8 cellular contexts compared by ENCODE assay signal in the genomic region with DNA sequence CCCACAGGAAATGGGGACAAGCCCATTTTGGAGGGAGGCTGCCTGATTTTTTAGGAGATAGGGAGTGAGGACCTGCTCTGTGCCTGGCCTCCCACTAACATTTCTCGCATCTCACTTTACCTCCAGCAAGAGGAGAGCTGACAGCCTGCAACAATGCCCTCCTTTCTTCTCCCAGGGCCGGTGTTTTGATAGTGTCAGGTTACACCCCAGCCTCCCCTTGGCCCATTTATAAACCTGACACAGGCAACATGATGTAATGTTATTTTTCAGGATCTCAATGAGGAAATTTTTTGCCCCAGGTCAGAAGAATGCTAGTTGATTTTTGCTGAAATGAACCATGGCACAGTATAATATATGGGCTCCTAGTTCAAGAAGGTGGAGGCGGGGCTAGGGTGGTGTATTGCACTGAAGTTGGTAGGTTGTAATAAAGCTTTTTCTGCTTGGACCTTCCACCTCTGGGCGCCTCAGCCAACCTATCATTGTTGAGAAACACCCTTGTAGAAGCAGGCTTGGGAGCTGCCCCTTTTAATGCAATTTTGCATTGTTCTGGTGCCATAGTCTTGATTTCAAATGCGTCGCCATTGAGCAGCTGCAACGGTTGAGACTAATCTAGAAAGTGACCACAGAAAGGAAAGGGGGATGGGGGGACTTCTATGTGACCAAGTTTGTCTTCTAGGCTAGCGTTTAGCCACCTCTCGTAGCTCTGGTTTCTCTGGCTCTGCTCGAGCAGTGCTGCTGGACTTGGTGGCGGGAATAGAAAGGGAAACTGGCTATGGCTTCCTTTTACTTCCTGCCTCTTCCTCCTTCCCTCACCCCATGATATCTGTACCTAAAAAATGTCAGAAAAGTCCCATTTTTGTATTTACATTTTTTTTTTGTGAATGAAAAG. TPM values are rescaled to one million over a fixed set of nuclear protein-coding genes. Genes with fewer than 3 reads are reported as not detected.
DNase-seq lines count a peak whose midpoint lies in the region; ATAC-seq and TF ChIP-seq lines count a peak whose summit lies in the region.

No MANE protein-coding gene starts in this region.

- BruUV-seq in MCF 10A (replicated peaks; lab: Mats Ljungman, UMichigan): no TSS peak

- intact Hi-C loops in MCF 10A (cut with micrococcal nuclease) (loop anchor here (1.0 to 10.0 kb wide), 2 partner anchors 54 to 297 kb away; no protein-coding TSS in a partner anchor), lower lobe of right lung (cut with DNase I) (no loop called here)

- H3K36me3 Mint-ChIP-seq in MCF 10A (ENCODE audit: insufficient read depth, unreplicated experiment): no peaks in the 10 kb centered on the region
- no peaks in the 10 kb centered on the region for H3K36me3 Mint-ChIP-seq in stimulated activated naive B cell treated with anti-CD40 and anti-IgM and Interleukin-4, amounts not matched to agents 10 μg/mL and 1 μg/mL and 100 μg/mL, for 72 hours

- no peaks in the 10 kb centered on the region for H3K27me3 ChIP-seq in lower lobe of right lung (ENCODE audit: low read depth)

- H3K4me1 ChIP-seq in lower lobe of right lung: peaks cover 47% of the 10 kb centered on the region

- H3K36me3 ChIP-seq in lower lobe of right lung: no peaks in the 10 kb centered on the region

- no peak overlapping the region for H3K4me3 ChIP-seq in lower lobe of right lung

- no peaks in the 10 kb centered on the region for H3K9me3 ChIP-seq in lower lobe of right lung

- H3K4me3 Mint-ChIP-seq in MCF 10A (ENCODE audit: unreplicated experiment): peak overlapping the region; percentile 62
- H3K4me3 Mint-ChIP-seq in stimulated activated naive B cell treated with anti-CD40 and anti-IgM and Interleukin-4, amounts not matched to agents 10 μg/mL and 1 μg/mL and 100 μg/mL, for 72 hours: no peak overlapping the region

- DNase-seq in AG20443 (ENCODE audit: low spot score) (peak; percentile 47), NCI-H2029 (lab: John Stamatoyannopoulos, UW) (peak; percentile 82), MCF 10A (ENCODE audit: unreplicated experiment) (peak; percentile 99), lower lobe of right lung (no peak)
- no peak for DNase-seq in stimulated activated naive B cell treated with anti-CD40 and anti-IgM and Interleukin-4, amounts not matched to agents 10 μg/mL and 1 μg/mL and 100 μg/mL, for 72 hours

- peak overlapping the region; percentile 55 for H3K27ac Mint-ChIP-seq in MCF 10A (ENCODE audit: low read depth, unreplicated experiment)
- H3K27ac Mint-ChIP-seq in stimulated activated naive B cell treated with anti-CD40 and anti-IgM and Interleukin-4, amounts not matched to agents 10 μg/mL and 1 μg/mL and 100 μg/mL, for 72 hours: no peak overlapping the region

- POLR2A ChIA-PET in MCF 10A (lab: Yijun Ruan, JAX): interaction anchor here (0.6 to 6.3 kb wide), 14 partner anchors 10 to 1081 kb away, joined by 3 to 65 read pairs (median 4); a partner anchor contains a TSS

- no peak overlapping the region for H3K27ac ChIP-seq in lower lobe of right lung

- H3K4me1 Mint-ChIP-seq in MCF 10A (ENCODE audit: insufficient read depth, unreplicated experiment): peaks cover 25% of the 10 kb centered on the region
- no peaks in the 10 kb centered on the region for H3K4me1 Mint-ChIP-seq in stimulated activated naive B cell treated with anti-CD40 and anti-IgM and Interleukin-4, amounts not matched to agents 10 μg/mL and 1 μg/mL and 100 μg/mL, for 72 hours

- no peaks in the 10 kb centered on the region for H3K27me3 Mint-ChIP-seq in MCF 10A (ENCODE audit: insufficient read depth, unreplicated experiment)
- no peaks in the 10 kb centered on the region for H3K27me3 Mint-ChIP-seq in stimulated activated naive B cell treated with anti-CD40 and anti-IgM and Interleukin-4, amounts not matched to agents 10 μg/mL and 1 μg/mL and 100 μg/mL, for 72 hours

- CTCF ChIA-PET in MCF 10A (lab: Yijun Ruan, JAX): interaction anchor here (0.5 to 3.5 kb wide), 23 partner anchors 10 to 1727 kb away, joined by 3 to 23 read pairs (median 4); a partner anchor contains a TSS

- ATAC-seq in lower lobe of right lung: peak; percentile 26 to 74
- no peak for ATAC-seq in stimulated activated naive B cell treated with anti-CD40 and anti-IgM and Interleukin-4, amounts not matched to agents 10 μg/mL and 1 μg/mL and 100 μg/mL, for 72 hours (replicated peaks)
- ATAC-seq in GM19328 (IDR thresholded peaks at IDR 0.05; ENCODE audit: unreplicated experiment): no peak
- no peak for ATAC-seq in HG02798 (IDR thresholded peaks at IDR 0.05; ENCODE audit: poor library complexity, unreplicated experiment)
- ATAC-seq in GM21367 (IDR thresholded peaks at IDR 0.05; ENCODE audit: unreplicated experiment): no peak

- TF ChIP-seq CTCF in MCF 10A (IDR thresholded peaks at IDR 0.05; ENCODE audit: unreplicated experiment) (no peak), lower lobe of right lung (IDR thresholded peaks at IDR 0.05) (no peak)

- H3K9me3 Mint-ChIP-seq in MCF 10A (ENCODE audit: unreplicated experiment): no peaks in the 10 kb centered on the region
- no peaks in the 10 kb centered on the region for H3K9me3 Mint-ChIP-seq in stimulated activated naive B cell treated with anti-CD40 and anti-IgM and Interleukin-4, amounts not matched to agents 10 μg/mL and 1 μg/mL and 100 μg/mL, for 72 hours

RNA-seq across cellular contexts. Expression of a gene that starts 53.0 kb away (rescaled TPM):
- 2.3 and 5.8 TPM in 2 replicates for total RNA-seq in MCF 10A (2022)
- 58.1 TPM for total RNA-seq in lower lobe of right lung

Comparison
In these comparisons a context has a peak if more than half of its experiments do, and no peak if none do; other contexts are left out.
1. DNase-seq: peak in AG20443 (single experiment), NCI-H2029 (single experiment) and MCF 10A (single experiment); none in lower lobe of right lung (single experiment) and stimulated activated naive B cell treated with anti-CD40 and anti-IgM and Interleukin-4, amounts not matched to agents 10 μg/mL and 1 μg/mL and 100 μg/mL, for 72 hours (single experiment).
2. ATAC-seq: peak in lower lobe of right lung (2 of 2); none in stimulated activated naive B cell treated with anti-CD40 and anti-IgM and Interleukin-4, amounts not matched to agents 10 μg/mL and 1 μg/mL and 100 μg/mL, for 72 hours (0 of 2), GM19328 (single experiment), HG02798 (single experiment) and GM21367 (single experiment).